11 cellular contexts compared by ENCODE assay signal in the genomic region with DNA sequence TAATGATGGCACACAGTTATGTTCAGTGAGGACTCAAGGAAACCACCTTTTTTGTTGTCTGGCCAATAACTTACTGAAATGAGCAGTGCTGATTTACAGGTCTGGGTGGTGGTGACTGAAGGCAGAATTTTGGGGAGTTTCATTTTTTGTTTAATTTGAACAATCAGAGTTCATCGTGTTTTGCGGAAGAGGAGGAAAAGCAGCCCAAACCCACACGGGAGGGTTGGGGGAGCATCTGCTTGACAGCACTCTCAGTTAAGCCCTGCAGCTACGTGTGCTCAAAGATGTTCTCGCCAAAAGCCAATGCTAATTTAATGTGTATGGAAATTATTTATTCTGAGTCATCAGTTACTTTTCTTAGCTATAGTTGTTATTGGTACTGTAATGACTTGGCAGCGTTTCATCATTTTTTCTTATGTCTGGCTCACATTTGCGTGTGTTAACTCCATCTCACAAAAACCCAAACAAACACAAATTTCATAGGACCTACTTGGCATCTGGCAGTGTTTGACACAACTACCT.
DNase-seq lines count a peak whose midpoint lies in the region; ATAC-seq and TF ChIP-seq lines count a peak whose summit lies in the region.
"Had no signal": no experiment of that assay in that cellular context is flagged by ENCODE, and none has a peak within 500 bp of the region (broad histone marks: within the 10 kb centered on the region; RNA-seq: fewer than 3 reads in every experiment).

No MANE protein-coding gene starts in this region.

- H3K36me3 Mint-ChIP-seq in activated B cell treated with CpG ODN at 0.5 μM for 24 hours (ENCODE audit: low read depth): no peaks in the 10 kb centered on the region

- H3K9me3 Mint-ChIP-seq in activated B cell treated with CpG ODN at 0.5 μM for 24 hours: no peaks in the 10 kb centered on the region

- no peaks in the 10 kb centered on the region for H3K9me3 ChIP-seq in aorta (ENCODE audit: control insufficient read depth, low read length)
- H3K9me3 ChIP-seq: left lung had no signal

- H3K4me1 ChIP-seq in aorta (ENCODE audit: control insufficient read depth in 1 of 2, insufficient read depth in 2 of 2, low read length in 2 of 2): no peaks in the 10 kb centered on the region
- H3K4me1 ChIP-seq: left lung had no signal

- DNase-seq in AG04449 (ENCODE audit: low read depth, low spot score): peak; percentile 92
- peak; percentile 24 for DNase-seq in GM10266 (ENCODE audit: extremely low spot score)
- DNase-seq in activated B cell treated with CpG ODN at 0.5 μM for 24 hours: no peak
- DNase-seq in fibroblast of the aortic adventitia (ENCODE audit: low read depth): peak; percentile 86
- DNase-seq in aorta: no peak
- no peak for DNase-seq in posterior cingulate gyrus
- no peak for DNase-seq in ACHN
- DNase-seq: dorsolateral prefrontal cortex, left lung, NCI-H748 treated with DMSO at 0.1 percent for 48 hours had no signal

- POLR2A ChIA-PET in AG04449 (lab: Yijun Ruan, JAX) (interaction anchor here (1.0 kb wide), 1 partner anchor 21 kb away, joined by 3 read pairs; no protein-coding TSS in a partner anchor), activated B cell treated with CpG ODN at 0.5 μM for 24 hours (lab: Charles Lee) (interaction anchor here (0.7 to 1.8 kb wide), 4 partner anchors 12 to 76 kb away, joined by 3 to 5 read pairs (median 4); no protein-coding TSS in a partner anchor)

- H3K27ac ChIP-seq in aorta (ENCODE audit: low read depth in 1 of 2, low read length in 2 of 2): no peak overlapping the region
- H3K27ac ChIP-seq: dorsolateral prefrontal cortex, left lung had no signal

- peak overlapping the region; percentile 74 for H3K4me3 Mint-ChIP-seq in activated B cell treated with CpG ODN at 0.5 μM for 24 hours

- no peak overlapping the region for H3K4me3 ChIP-seq in AG04449 (ENCODE audit: low read depth, low read length)
- no peak overlapping the region for H3K4me3 ChIP-seq in fibroblast of the aortic adventitia (ENCODE audit: low read depth, low read length)
- no peak overlapping the region for H3K4me3 ChIP-seq in aorta (ENCODE audit: low read length in 2 of 2)
- H3K4me3 ChIP-seq: dorsolateral prefrontal cortex, left lung had no signal

- H3K27me3 Mint-ChIP-seq in activated B cell treated with CpG ODN at 0.5 μM for 24 hours: no peaks in the 10 kb centered on the region

- intact Hi-C loops in activated B cell treated with CpG ODN at 0.5 μM for 24 hours (cut with micrococcal nuclease): no loop called here
- intact Hi-C loops in aorta (cut with DNase I): no loop called here
- intact Hi-C loops in posterior cingulate gyrus (cut with DNase I): no loop called here

- H3K4me1 Mint-ChIP-seq in activated B cell treated with CpG ODN at 0.5 μM for 24 hours: peaks cover 41% of the 10 kb centered on the region

- CTCF ChIA-PET in AG04449 (lab: Yijun Ruan, JAX): interaction anchor here (0.7 to 1.4 kb wide), 2 partner anchors 60 to 88 kb away, joined by 3 to 4 read pairs; no protein-coding TSS in a partner anchor
- CTCF ChIA-PET in activated B cell treated with CpG ODN at 0.5 μM for 24 hours (lab: Charles Lee): no interaction called here

- peak overlapping the region; percentile 84 for H3K27ac Mint-ChIP-seq in activated B cell treated with CpG ODN at 0.5 μM for 24 hours

- H3K27me3 ChIP-seq in aorta (ENCODE audit: control insufficient read depth in 1 of 2, insufficient read depth in 2 of 2, low read length in 1 of 2): no peaks in the 10 kb centered on the region
- H3K27me3 ChIP-seq: dorsolateral prefrontal cortex, left lung had no signal

- in situ Hi-C loops in ACHN (cut with HindIII; ENCODE audit: low pct_ligation_motif_present, low pct_unique_long_range_greater_than_20kb, low sequenced_read_pairs): no loop called here

- WGBS in aorta, 2 donors: 5 to 7% methylated on average over 7 of the region's 7 CpGs

- ATAC-seq in activated B cell treated with CpG ODN at 0.5 μM for 24 hours (ENCODE audit: low read depth) (peak; percentile 69), aorta (ENCODE audit: low FRiP score) (no peak), GM18520 (IDR thresholded peaks at IDR 0.05; ENCODE audit: unreplicated experiment) (no peak)
- ATAC-seq: left lung had no signal

- TF ChIP-seq CTCF in AG04449 (IDR thresholded peaks at IDR 0.05; ENCODE audit: insufficient read depth, low read length, missing control alignments): no peak
- TF ChIP-seq CTCF in GM10266 (IDR thresholded peaks at IDR 0.05; ENCODE audit: control insufficient read depth, insufficient read depth, low read depth, missing control alignments): no peak
- no peak for TF ChIP-seq CTCF in activated B cell treated with CpG ODN at 0.5 μM for 24 hours (IDR thresholded peaks at IDR 0.05)
- no peak for TF ChIP-seq CTCF in fibroblast of the aortic adventitia (IDR thresholded peaks at IDR 0.05; ENCODE audit: insufficient read depth, low read length)

- H3K36me3 ChIP-seq in aorta (ENCODE audit: control insufficient read depth in 1 of 2, insufficient read depth in 2 of 2, low read length in 1 of 2): no peaks in the 10 kb centered on the region
- H3K36me3 ChIP-seq: left lung had no signal

Comparison
In these comparisons a context has a peak if more than half of its experiments do, and no peak if none do; other contexts are left out.
1. DNase-seq: peak in AG04449 (single experiment), GM10266 (single experiment) and fibroblast of the aortic adventitia (single experiment); none in activated B cell treated with CpG ODN at 0.5 μM for 24 hours (single experiment), aorta (0 of 2), posterior cingulate gyrus (0 of 10) and ACHN (single experiment).